10 cellular contexts compared by ENCODE assay signal in genomic region chrX:2484721-2485459, GRCh38. TPM values are rescaled to one million over a fixed set of nuclear protein-coding genes. Genes with fewer than 3 reads are reported as not detected.
DNase-seq lines count a peak whose midpoint lies in the region; ATAC-seq and TF ChIP-seq lines count a peak whose summit lies in the region.
"Had no signal": no experiment of that assay in that cellular context is flagged by ENCODE, and none has a peak within 500 bp of the region (broad histone marks: within the 10 kb centered on the region; RNA-seq: fewer than 3 reads in every experiment).

No MANE protein-coding gene starts in this region.

- no peak overlapping the region for H3K4me3 ChIP-seq in BLaER1
- peak overlapping the region in 1 of 2 donors; percentile 39 for H3K4me3 ChIP-seq in cardiac fibroblast (replicated peaks in 1 of 2; ENCODE audit: low read depth in 2 of 2, low read length in 2 of 2)
- H3K4me3 ChIP-seq in right atrium auricular region: peak overlapping the region; percentile 17 to 37
- no peak overlapping the region for H3K4me3 ChIP-seq in BE2C (ENCODE audit: low read depth, low read length)

- H3K9me3 ChIP-seq in BLaER1 (peaks cover 20% of the 10 kb centered on the region), right atrium auricular region (no peaks in the 10 kb centered on the region), BE2C (no peaks in the 10 kb centered on the region)

- H3K9ac ChIP-seq in BLaER1: no peak overlapping the region

- no peak overlapping the region for H3K4me2 ChIP-seq in BLaER1

- peaks cover 92% of the 10 kb centered on the region for H4K20me1 ChIP-seq in BLaER1

- peaks cover 67% of the 10 kb centered on the region for H3K4me1 ChIP-seq in BLaER1
- peaks cover 0 to 11% of the 10 kb centered on the region in 2 donors for H3K4me1 ChIP-seq in right atrium auricular region
- no peaks in the 10 kb centered on the region for H3K4me1 ChIP-seq in BE2C

- H3K27ac ChIP-seq in BLaER1 (0 out of 2 replicates have a peak overlapping the region, but pooled peaks have one; percentile 3), right atrium auricular region (peak overlapping the region; percentile 59 to 78)

- ATAC-seq in HG02763 (IDR thresholded peaks at IDR 0.05; ENCODE audit: unreplicated experiment): no peak

- no peaks in the 10 kb centered on the region for H3K27me3 ChIP-seq in BLaER1
- no peaks in the 10 kb centered on the region for H3K27me3 ChIP-seq in right atrium auricular region
- no peaks in the 10 kb centered on the region for H3K27me3 ChIP-seq in BE2C

- H3K36me3 ChIP-seq in BLaER1 (peaks cover 81% of the 10 kb centered on the region), right atrium auricular region (peaks cover 31% of the 10 kb centered on the region), BE2C (peaks cover 3% of the 10 kb centered on the region; the same call in 1 of the 2 replicates)

- TF ChIP-seq CTCF in cardiac fibroblast (IDR thresholded peaks at IDR 0.05; ENCODE audit: low read depth, low read length) (no peak), right atrium auricular region (IDR thresholded peaks at IDR 0.05) (no peak), BE2C (IDR thresholded peaks at IDR 0.05; ENCODE audit: low read depth, low read length) (no peak)

- DNase-seq in cardiac fibroblast (ENCODE audit: low read depth in 2 of 2): peak; percentile 56 to 61
- no peak for DNase-seq in right atrium auricular region (ENCODE audit: low spot score)
- DNase-seq in retina: peak; percentile 47
- no peak for DNase-seq in NCI-H1436 treated with DMSO at 0.1 percent for 48 hours (lab: John Stamatoyannopoulos, UW)
- DNase-seq in BE2C: no peak
- DNase-seq in activated CD4-positive, alpha-beta T cell treated with anti-CD3 and anti-CD28 coated beads, Interleukin-2, amount 50 U/mL, for 1 hour: no peak
- DNase-seq: CD8-positive, alpha-beta memory T cell; NCI-H1417 had no signal

RNA-seq across cellular contexts. Expression of gene DHRSX, which starts 15.9 kb away (rescaled TPM):
- 10 to 100 TPM; 19.9 to 21.9 TPM for total RNA-seq in right atrium auricular region
- polyA plus RNA-seq in BE2C (2012; ENCODE audit: insufficient read depth, insufficient read length, low read depth): 17.0 TPM

RNA-seq across cellular contexts. Expression of gene ZBED1, which starts 15.9 kb away (rescaled TPM):
- total RNA-seq in right atrium auricular region: 10 to 100 TPM; 40.7 to 42.0 TPM
- 10.7 TPM for polyA plus RNA-seq in BE2C (2012; ENCODE audit: insufficient read depth, insufficient read length, low read depth)

Comparison
In these comparisons a context has a peak if more than half of its experiments do, and no peak if none do; other contexts are left out.
1. H3K4me3 ChIP-seq: peak in right atrium auricular region (2 of 2); none in BLaER1 (single experiment) and BE2C (single experiment).
2. DNase-seq: peak in cardiac fibroblast (2 of 2) and retina (single experiment); none in right atrium auricular region (single experiment), NCI-H1436 treated with DMSO at 0.1 percent for 48 hours (single experiment), BE2C (single experiment) and activated CD4-positive, alpha-beta T cell treated with anti-CD3 and anti-CD28 coated beads, Interleukin-2, amount 50 U/mL, for 1 hour (single experiment).